3 cellular contexts compared by ENCODE assay signal in genomic region chr11:86729576-86729975, GRCh38. TPM values are rescaled to one million over a fixed set of nuclear protein-coding genes. Genes with fewer than 3 reads are reported as not detected.
"Had no signal": no experiment of that assay in that cellular context is flagged by ENCODE, and none has a peak within 500 bp of the region (broad histone marks: within the 10 kb centered on the region; RNA-seq: fewer than 3 reads in every experiment).

No MANE protein-coding gene starts in this region.

RNA-seq across cellular contexts. Expression of gene ME3, which starts 57.2 kb away (rescaled TPM):
- total RNA-seq: OCI-LY7, SJCRH30, SK-MEL-5 had no signal
